1 cellular context compared by ENCODE assay signal in genomic region chr22:23750744-23751440, GRCh38.
TF ChIP-seq lines count a peak whose summit lies in the region.

TSS of gene ZNF70 (minus strand) at chr22:23751112. CDS start at chr22:23745140, 5,972 bp downstream.

TF ChIP-seq in K562, 482 proteins besides CTCF, POLR2A, EP300 and RAD21 (continued from another document and continues in another):
- TF ChIP-seq CHD7 (IDR thresholded peaks at IDR 0.05; ENCODE audit: low read depth, low read length) = no peak
- TF ChIP-seq ZBTB33 (CRISPR knock-in tag; IDR thresholded peaks at IDR 0.05) = no peak
- TF ChIP-seq POLR2G (IDR thresholded peaks at IDR 0.05; ENCODE audit: low read depth, low read length) = peak; percentile 91
- TF ChIP-seq E2F3 (CRISPR knock-in tag; IDR thresholded peaks at IDR 0.05) = peak; percentile 40; the same call in 1 of the 2 replicates
- TF ChIP-seq ZNF41 (CRISPR knock-in tag; conservative IDR thresholded peaks at IDR 0.05) = no peak
- no peak; the same call in 1 of the 2 replicates for TF ChIP-seq ZNF511 (CRISPR knock-in tag; IDR thresholded peaks at IDR 0.05)
- TF ChIP-seq NR2C2 (CRISPR knock-in tag; IDR thresholded peaks at IDR 0.05) = no peak
- peak; percentile 49; the same call in 1 of the 2 replicates for TF ChIP-seq NR2C2 (tag; IDR thresholded peaks at IDR 0.05)
- no peak for TF ChIP-seq ZBTB12 (CRISPR knock-in tag; IDR thresholded peaks at IDR 0.05)
- peak; percentile 51; the same call in 1 of the 2 replicates for TF ChIP-seq SMAD4 (CRISPR knock-in tag; conservative IDR thresholded peaks at IDR 0.05)
- TF ChIP-seq PRMT5 (CRISPR knock-in tag; IDR thresholded peaks at IDR 0.05) = no peak
- no peak for TF ChIP-seq BRCA1 (IDR thresholded peaks at IDR 0.05)
- no peak for TF ChIP-seq BRCA1 (CRISPR knock-in tag; IDR thresholded peaks at IDR 0.05)
- peak; percentile 49 to 53 for TF ChIP-seq E2F6 (IDR thresholded peaks at IDR 0.05; ENCODE audit: borderline replicate concordance in 1 of 2, extremely low read depth in 1 of 2, insufficient read depth in 1 of 2, insufficient read length in 1 of 2, low read depth in 1 of 2, low read length in 1 of 2, poor library complexity in 1 of 2, severe bottlenecking in 1 of 2)
- TF ChIP-seq RFX7 (CRISPR knock-in tag; IDR thresholded peaks at IDR 0.05) = no peak
- no peak for TF ChIP-seq OTX1 (CRISPR knock-in tag; IDR thresholded peaks at IDR 0.05)
- no peak for TF ChIP-seq ZNF57 (CRISPR knock-in tag; IDR thresholded peaks at IDR 0.05)
- no peak for TF ChIP-seq ZNF717 (CRISPR knock-in tag; IDR thresholded peaks at IDR 0.05)
- TF ChIP-seq LARP7 (IDR thresholded peaks at IDR 0.05) = no peak
- no peak for TF ChIP-seq MCM3 (IDR thresholded peaks at IDR 0.05)
- peak; percentile 41 for TF ChIP-seq GMEB1 (CRISPR knock-in tag; IDR thresholded peaks at IDR 0.05)
- TF ChIP-seq ZNF133 (CRISPR knock-in tag; IDR thresholded peaks at IDR 0.05) = no peak
- 0 out of 4 replicates have a peak, but pooled peaks of 1 of the 2 experiments have one; percentile 21 for TF ChIP-seq TEAD1 (CRISPR knock-in tag; IDR thresholded peaks at IDR 0.05)
- TF ChIP-seq TAF1 (IDR thresholded peaks at IDR 0.05; ENCODE audit: control insufficient read depth, extremely low read depth, insufficient read depth, low read length, severe bottlenecking) = peak; percentile 77
- peak; percentile 57; the same call in 1 of the 2 replicates for TF ChIP-seq ZEB2 (IDR thresholded peaks at IDR 0.05)
- TF ChIP-seq GTF2A2 (tag; IDR thresholded peaks at IDR 0.05) = no peak
- TF ChIP-seq ZNF24 (IDR thresholded peaks at IDR 0.05) = no peak
- no peak for TF ChIP-seq TRIM25 (IDR thresholded peaks at IDR 0.05; ENCODE audit: borderline replicate concordance)
- TF ChIP-seq ZBTB11 (CRISPR knock-in tag; IDR thresholded peaks at IDR 0.05) = peak in 1 of 3 experiments; percentile 66; a peak in 2 of 6 replicates
- TF ChIP-seq CBX2 (IDR thresholded peaks at IDR 0.05; ENCODE audit: insufficient read depth, low read length, poor library complexity, severe bottlenecking) = no peak
- no peak for TF ChIP-seq CREB3 (tag; conservative IDR thresholded peaks at IDR 0.05; ENCODE audit: low read depth)
